In the genomic region with DNA sequence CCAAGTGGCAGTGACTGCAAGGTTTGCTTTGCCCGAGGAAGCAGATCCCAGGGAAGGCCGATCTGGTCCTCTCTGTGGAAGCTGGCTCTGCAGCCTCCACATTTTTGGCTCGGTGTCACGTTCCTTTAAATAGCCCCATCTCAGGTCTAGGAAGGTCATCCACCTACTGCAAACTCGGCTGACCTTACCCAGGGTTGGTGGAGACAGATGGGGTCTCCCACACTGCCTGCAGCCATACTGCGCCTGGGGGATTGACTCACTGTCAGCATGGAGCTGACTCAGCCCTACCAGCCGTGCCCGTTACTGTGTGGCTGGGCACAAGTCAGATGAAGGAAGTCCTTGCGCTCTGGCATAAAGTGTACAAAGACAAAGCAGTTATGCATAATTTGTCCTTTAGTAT, we compare ENCODE assay signal across 10 cellular contexts. TPM values are rescaled to one million over a fixed set of nuclear protein-coding genes. Genes with fewer than 3 reads are reported as not detected.
A peak's percentile ranks its signal among the peaks of the same experiment; 100 is the strongest.
DNase-seq lines count a peak whose midpoint lies in the region; ATAC-seq and TF ChIP-seq lines count a peak whose summit lies in the region.
"Had no signal": no experiment of that assay in that cellular context is flagged by ENCODE, and none has a peak within 500 bp of the region (broad histone marks: within the 10 kb centered on the region; RNA-seq: fewer than 3 reads in every experiment).

No MANE protein-coding gene starts in this region.

- no peak for TF ChIP-seq CTCF in GM20000 (IDR thresholded peaks at IDR 0.05; ENCODE audit: extremely low read depth, missing control alignments)

- no peak for ATAC-seq in GM18867 (IDR thresholded peaks at IDR 0.05; ENCODE audit: unreplicated experiment)

- peak; percentile 45 for DNase-seq in AG20443 (ENCODE audit: low spot score)
- peak; percentile 69 for DNase-seq in MV-4-11 (lab: John Stamatoyannopoulos, UW)
- DNase-seq in dermis blood vessel endothelial cell: peak; percentile 65
- peak; percentile 57 for DNase-seq in midbrain (lab: John Stamatoyannopoulos, UW)
- DNase-seq in GM20000 (ENCODE audit: low spot score): no peak
- DNase-seq in H4 (ENCODE audit: low spot score): no peak
- no peak for DNase-seq in germinal center (ENCODE audit: low spot score)
- DNase-seq: H9, NCI-H2081 treated with DMSO at 0.1 percent for 48 hours had no signal

RNA-seq across cellular contexts. Expression of gene CDPF1, which starts 16.9 kb away (rescaled TPM):
- total RNA-seq in dermis blood vessel endothelial cell: 10.6 and 12.4 TPM in 2 replicates
- total RNA-seq in H4 (2014; rRNA removed; shearing (Covaris generic)): 3.2 and 8.2 TPM in 2 replicates

RNA-seq across cellular contexts. Expression of gene PKDREJ, which starts 29.9 kb away (rescaled TPM):
- total RNA-seq in dermis blood vessel endothelial cell: under 0.01 TPM in 1 of 2 replicates, not detected in the other
- not detected in 2 replicates for total RNA-seq in H4 (2014; rRNA removed; shearing (Covaris generic))

RNA-seq across cellular contexts. Expression of gene TTC38, which starts 34.6 kb away (rescaled TPM):
- 34.9 and 50.9 TPM in 2 replicates for total RNA-seq in dermis blood vessel endothelial cell
- total RNA-seq in H4 (2014; rRNA removed; shearing (Covaris generic)): 21.5 and 26.9 TPM in 2 replicates

Comparison
In these comparisons a context has a peak if more than half of its experiments do, and no peak if none do; other contexts are left out.
1. DNase-seq: peak in AG20443 (single experiment), MV-4-11 (single experiment), dermis blood vessel endothelial cell (single experiment) and midbrain (single experiment); none in GM20000 (single experiment), H4 (single experiment) and germinal center (single experiment).